ENCODE assay signal across 10 cellular contexts in the genomic region with DNA sequence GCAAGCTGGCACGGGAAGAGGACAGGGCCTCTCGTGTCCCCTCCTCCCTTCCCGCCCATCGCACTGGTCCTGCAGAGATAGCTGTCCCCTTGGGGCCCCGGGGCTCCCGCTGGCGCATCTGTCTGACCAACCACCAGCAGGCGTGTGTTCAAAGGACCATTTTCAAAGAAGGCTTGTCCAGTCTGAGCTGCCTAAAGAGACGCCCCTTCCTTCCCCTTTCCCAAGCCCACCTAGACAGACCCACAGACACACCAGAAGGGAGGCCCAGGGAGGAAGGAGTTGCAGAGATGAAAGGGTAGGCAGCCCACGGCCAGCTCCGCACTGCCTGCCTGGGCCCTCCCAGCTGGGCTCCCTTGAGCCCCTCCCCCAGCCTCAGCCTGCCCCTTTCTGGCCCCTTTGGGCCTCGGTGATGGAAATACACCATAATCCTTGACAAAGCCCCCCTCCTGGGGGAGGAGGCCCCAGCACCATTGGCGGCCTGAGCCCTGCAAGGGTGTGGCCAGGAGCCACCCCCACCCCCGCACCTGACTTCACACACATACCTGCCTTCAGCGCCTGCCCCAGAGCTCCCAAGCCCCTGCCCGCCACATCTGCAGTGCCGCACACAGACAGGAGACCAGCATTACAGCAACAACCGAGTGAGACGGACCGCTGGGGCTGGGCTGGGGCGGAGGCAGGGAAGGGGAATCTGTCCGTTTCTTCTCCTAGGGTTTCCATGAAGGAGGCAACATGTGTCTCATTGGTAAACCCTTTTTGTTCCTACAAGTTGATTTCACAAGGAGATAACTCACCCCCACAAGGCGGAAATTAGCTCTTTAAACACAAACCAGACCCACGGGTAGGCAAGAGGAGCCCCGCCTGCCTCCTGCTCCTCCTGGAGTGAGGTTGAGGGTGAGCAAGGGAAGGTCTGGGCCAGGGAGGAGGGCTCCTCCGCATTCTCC. TPM values are rescaled to one million over a fixed set of nuclear protein-coding genes. Genes with fewer than 3 reads are reported as not detected.
DNase-seq lines count a peak whose midpoint lies in the region; TF ChIP-seq lines count a peak whose summit lies in the region.
"Had no signal": no experiment of that assay in that cellular context is flagged by ENCODE, and none has a peak within 500 bp of the region (broad histone marks: within the 10 kb centered on the region; RNA-seq: fewer than 3 reads in every experiment).

A gene with protein sequence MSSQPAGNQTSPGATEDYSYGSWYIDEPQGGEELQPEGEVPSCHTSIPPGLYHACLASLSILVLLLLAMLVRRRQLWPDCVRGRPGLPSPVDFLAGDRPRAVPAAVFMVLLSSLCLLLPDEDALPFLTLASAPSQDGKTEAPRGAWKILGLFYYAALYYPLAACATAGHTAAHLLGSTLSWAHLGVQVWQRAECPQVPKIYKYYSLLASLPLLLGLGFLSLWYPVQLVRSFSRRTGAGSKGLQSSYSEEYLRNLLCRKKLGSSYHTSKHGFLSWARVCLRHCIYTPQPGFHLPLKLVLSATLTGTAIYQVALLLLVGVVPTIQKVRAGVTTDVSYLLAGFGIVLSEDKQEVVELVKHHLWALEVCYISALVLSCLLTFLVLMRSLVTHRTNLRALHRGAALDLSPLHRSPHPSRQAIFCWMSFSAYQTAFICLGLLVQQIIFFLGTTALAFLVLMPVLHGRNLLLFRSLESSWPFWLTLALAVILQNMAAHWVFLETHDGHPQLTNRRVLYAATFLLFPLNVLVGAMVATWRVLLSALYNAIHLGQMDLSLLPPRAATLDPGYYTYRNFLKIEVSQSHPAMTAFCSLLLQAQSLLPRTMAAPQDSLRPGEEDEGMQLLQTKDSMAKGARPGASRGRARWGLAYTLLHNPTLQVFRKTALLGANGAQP (minus strand): TSS at position 327 of the 941 bp plus-strand sequence. CDS start 520 bp downstream, outside the sequence.

- CTCF ChIA-PET in HEK293T (lab: Yijun Ruan, JAX) (interaction anchor here (0.6 to 1.7 kb wide), 11 partner anchors 8 to 687 kb away, joined by 3 to 9 read pairs (median 4); a partner anchor contains a TSS), SK-N-SH (lab: Yijun Ruan, JAX) (interaction anchor here (0.7 to 10.7 kb wide), 30 partner anchors 10 to 120 kb away, joined by 3 to 85 read pairs (median 4); a partner anchor contains a TSS)

- H3K27ac ChIP-seq in SK-N-SH (ENCODE audit: low read depth in 2 of 2, low read length in 1 of 2), result peak within 1 kb of the TSS; percentile 80 to 97
- H3K27ac ChIP-seq in iPS DF 6.9 (ENCODE audit: low read length), result no peak within 1 kb of the TSS
- H3K27ac ChIP-seq in GM23248, result no peak within 1 kb of the TSS
- no peak within 1 kb of the TSS for H3K27ac ChIP-seq in esophagus muscularis mucosa (replicated peaks in 1 of 4)
- H3K27ac ChIP-seq: gastrocnemius medialis, spleen had no signal

- peaks cover 0 to 2% of the 10 kb centered on the region in 2 experiments for H3K36me3 ChIP-seq in SK-N-SH (replicated peaks in 1 of 2; ENCODE audit: control insufficient read depth in 1 of 2, insufficient read depth in 2 of 2, low read length in 1 of 2)
- no peaks in the 10 kb centered on the region for H3K36me3 ChIP-seq in iPS DF 6.9 (ENCODE audit: control insufficient read depth, insufficient read depth, low read length)
- no peaks in the 10 kb centered on the region for H3K36me3 ChIP-seq in GM23248 (ENCODE audit: low read depth)
- no peaks in the 10 kb centered on the region for H3K36me3 ChIP-seq in esophagus muscularis mucosa
- H3K36me3 ChIP-seq: gastrocnemius medialis, spleen had no signal

- DNase-seq in A172 (ENCODE audit: low spot score), result peak; percentile 54
- DNase-seq in HEK293T (ENCODE audit: extremely low spot score), result peak; percentile 45
- peak; percentile 90 for DNase-seq in SK-N-SH
- peak; percentile 76 for DNase-seq in iPS DF 6.9 (ENCODE audit: low read depth, low spot score)
- no peak for DNase-seq in GM23248
- no peak for DNase-seq in putamen (ENCODE audit: low spot score)
- DNase-seq in KG1 (lab: John Stamatoyannopoulos, UW), result no peak
- no peak for DNase-seq in esophagus muscularis mucosa (ENCODE audit: extremely low spot score)
- DNase-seq: gastrocnemius medialis, spleen had no signal

- H3K27me3 ChIP-seq in SK-N-SH (ENCODE audit: insufficient read depth) (no peaks in the 10 kb centered on the region), iPS DF 6.9 (ENCODE audit: control insufficient read depth, insufficient read depth, low read length) (no peaks in the 10 kb centered on the region), GM23248 (replicated peaks; ENCODE audit: insufficient read depth) (no peaks in the 10 kb centered on the region), esophagus muscularis mucosa (peaks cover 0 to 16% (median 0%) of the 10 kb centered on the region in 4 donors)
- H3K27me3 ChIP-seq: gastrocnemius medialis had no signal

- intact Hi-C loops in esophagus muscularis mucosa (cut with DNase I), result no loop called here

- H4K20me1 ChIP-seq in SK-N-SH (ENCODE audit: insufficient read depth) (no peaks in the 10 kb centered on the region), GM23248 (ENCODE audit: insufficient read depth) (no peaks in the 10 kb centered on the region)

- peaks cover 64 to 95% of the 10 kb centered on the region in 2 experiments for H3K4me1 ChIP-seq in SK-N-SH (ENCODE audit: control insufficient read depth in 1 of 2, insufficient read depth in 2 of 2, low read depth in 1 of 2, low read length in 1 of 2)
- H3K4me1 ChIP-seq in iPS DF 6.9 (ENCODE audit: control insufficient read depth, insufficient read depth, low read length), result peaks cover 16% of the 10 kb centered on the region
- peaks cover 14% of the 10 kb centered on the region for H3K4me1 ChIP-seq in GM23248 (ENCODE audit: insufficient read depth)
- H3K4me1 ChIP-seq in esophagus muscularis mucosa, result peaks cover 16 to 28% (median 22%) of the 10 kb centered on the region in 4 donors

- no peaks in the 10 kb centered on the region for H3K9me3 ChIP-seq in SK-N-SH
- no peaks in the 10 kb centered on the region for H3K9me3 ChIP-seq in iPS DF 6.9 (ENCODE audit: control insufficient read depth, insufficient read depth, low read length)
- H3K9me3 ChIP-seq in GM23248 (ENCODE audit: low read depth), result no peaks in the 10 kb centered on the region
- H3K9me3 ChIP-seq in esophagus muscularis mucosa, result no peaks in the 10 kb centered on the region
- H3K9me3 ChIP-seq: gastrocnemius medialis, spleen had no signal

- H3K9ac ChIP-seq in SK-N-SH (peak within 1 kb of the TSS; percentile 50), GM23248 (no peak within 1 kb of the TSS)

- H3K79me2 ChIP-seq in SK-N-SH (ENCODE audit: insufficient read depth) (peaks cover 21% of the 10 kb centered on the region; the same call in 1 of the 2 replicates), GM23248 (ENCODE audit: insufficient read depth) (no peaks in the 10 kb centered on the region)

- H3K4me3 ChIP-seq in SK-N-SH (ENCODE audit: low read depth in 2 of 2, low read length in 1 of 2) (peak within 1 kb of the TSS; percentile 18 to 50; a peak in 3 of 4 replicates), iPS DF 6.9 (ENCODE audit: low read length) (peak within 1 kb of the TSS; percentile 19; the same call in 1 of the 2 replicates), GM23248 (no peak within 1 kb of the TSS), esophagus muscularis mucosa (no peak within 1 kb of the TSS)
- H3K4me3 ChIP-seq: gastrocnemius medialis, spleen had no signal

- H2AFZ ChIP-seq in SK-N-SH (ENCODE audit: low read depth) (peak within 1 kb of the TSS; percentile 68; the same call in 1 of the 2 replicates), GM23248 (no peak within 1 kb of the TSS)

- peak; percentile 45; the same call in 1 of the 2 replicates for TF ChIP-seq RAD21 in SK-N-SH (IDR thresholded peaks at IDR 0.05; ENCODE audit: low read length)

- in situ Hi-C loops in GM23248 (cut with MboI), result no loop called here

- TF ChIP-seq EP300 in SK-N-SH (IDR thresholded peaks at IDR 0.05; ENCODE audit: borderline replicate concordance in 1 of 2, low read depth in 1 of 2, low read length in 1 of 2) (peak; percentile 17 to 48; a peak in 1 of 4 replicates), esophagus muscularis mucosa (IDR thresholded peaks at IDR 0.05) (no peak)

- H3K4me2 ChIP-seq in SK-N-SH (peak within 1 kb of the TSS; percentile 82), GM23248 (ENCODE audit: unreplicated experiment) (no peak within 1 kb of the TSS)

- POLR2A ChIA-PET in HEK293T (lab: Yijun Ruan, JAX), result interaction anchor here (0.6 to 2.5 kb wide), 9 partner anchors 9 to 1249 kb away, joined by 3 to 8 read pairs (median 4); a partner anchor contains a TSS
- POLR2A ChIA-PET in SK-N-SH (lab: Yijun Ruan, JAX), result interaction anchor here (0.8 to 5.1 kb wide), 13 partner anchors 9 to 89 kb away, joined by 3 to 54 read pairs (median 5); no protein-coding TSS in a partner anchor

- WGBS in SK-N-SH (ENCODE audit: low lambda C conversion rate), result 16% methylated on average over 12 of the region's 26 CpGs
- WGBS in iPS DF 6.9 (ENCODE audit: insufficient coverage, insufficient read length), result no CpG with 5 or more reads among the region's 26 CpGs
- WGBS in GM23248 (ENCODE audit: low coverage in 1 of 2, low lambda C conversion rate in 2 of 2, missing lambda C conversion rate in 2 of 2), 2 experiments, result 86 to 89% methylated on average over 23 to 26 of the region's 26 CpGs
- WGBS in esophagus muscularis mucosa, result 76% methylated on average over 26 of the region's 26 CpGs

- H3F3A ChIP-seq in SK-N-SH (replicated peaks; ENCODE audit: insufficient read depth) (peaks cover 22% of the 10 kb centered on the region), GM23248 (ENCODE audit: insufficient read depth) (no peaks in the 10 kb centered on the region)

- no peak for TF ChIP-seq POLR2A in esophagus muscularis mucosa (IDR thresholded peaks at IDR 0.05; ENCODE audit: low read depth)

- peak; percentile 35 for TF ChIP-seq CTCF in SK-N-SH (IDR thresholded peaks at IDR 0.05)
- no peak for TF ChIP-seq CTCF in esophagus muscularis mucosa (IDR thresholded peaks at IDR 0.05)

- H3K9me2 ChIP-seq in SK-N-SH (no peaks in the 10 kb centered on the region), GM23248 (ENCODE audit: insufficient read depth) (no peaks in the 10 kb centered on the region)

TF ChIP-seq in HEK293T, 16 proteins besides CTCF, POLR2A, EP300 and RAD21 (continues in another document):
- TF ChIP-seq FOXK2 (IDR thresholded peaks at IDR 0.05) (no peak), ZNF384 (IDR thresholded peaks at IDR 0.05) (no peak), NFRKB (IDR thresholded peaks at IDR 0.05) (no peak), TARDBP (IDR thresholded peaks at IDR 0.05) (no peak)

TF ChIP-seq in SK-N-SH, 30 proteins besides CTCF, POLR2A, EP300 and RAD21 (continues in another document):
- TF ChIP-seq NRF1 (IDR thresholded peaks at IDR 0.05; ENCODE audit: low read depth, low read length) (no peak), TEAD4 (IDR thresholded peaks at IDR 0.05; ENCODE audit: borderline replicate concordance, insufficient read depth) (no peak), SMC3 (IDR thresholded peaks at IDR 0.05; ENCODE audit: low read depth, low read length) (peak; percentile 13)

RNA-seq across cellular contexts. Expression of the gene that starts here (rescaled TPM):
- total RNA-seq in A172 (2014; rRNA removed; shearing (Covaris generic)), result 2.0 and 3.0 TPM in 2 replicates
- polyA plus RNA-seq in SK-N-SH (2012; rRNA removed) (27.9 and 31.0 TPM in 2 replicates), GM23248 (2016; fragmentation: Nextera tagmentation; extraction: Ambion mirVana) (0.22 TPM in 1 of 2 replicates, not detected in the other)
- 7.3 and 13.0 TPM in 2 replicates for polyA plus RNA-seq in SK-N-SH (2012; cell fraction: cytosol; rRNA removed)
- 140 and 152 TPM in 2 replicates for polyA plus RNA-seq in SK-N-SH (2012; cell fraction: nucleus; rRNA removed)
- total RNA-seq in GM23248 (2014; rRNA removed; shearing (Covaris generic)), result not detected in 2 replicates
- total RNA-seq in esophagus muscularis mucosa, result under 1 TPM; 0.13 to 0.83 (median 0.47) TPM
- total RNA-seq: gastrocnemius medialis had no signal

Comparison
In these comparisons a context has a peak if more than half of its experiments do, and no peak if none do; other contexts are left out.
1. DNase-seq: peak in A172 (single experiment), HEK293T (single experiment), SK-N-SH (single experiment) and iPS DF 6.9 (single experiment); none in GM23248 (single experiment), putamen (single experiment), KG1 (single experiment) and esophagus muscularis mucosa (single experiment).
2. H3K27ac ChIP-seq: peak in SK-N-SH (2 of 2); none in iPS DF 6.9 (single experiment), GM23248 (single experiment) and esophagus muscularis mucosa (0 of 4).
3. H3K4me3 ChIP-seq: peak in SK-N-SH (2 of 2) and iPS DF 6.9 (single experiment); none in GM23248 (single experiment) and esophagus muscularis mucosa (0 of 4).